ENCODE assay signal across 1 cellular context in genomic region chr7:44986218-44987053, GRCh38.
A peak's percentile ranks its signal among the peaks of the same experiment; 100 is the strongest.
TF ChIP-seq lines count a peak whose summit lies in the region.

No MANE protein-coding gene starts in this region.

TF ChIP-seq in K562, 482 proteins besides CTCF, POLR2A, EP300 and RAD21 (continued from another document and continues in another):
- TF ChIP-seq USF2 (CRISPR knock-in tag; IDR thresholded peaks at IDR 0.05) (no peak), ZKSCAN3 (CRISPR knock-in tag; IDR thresholded peaks at IDR 0.05) (no peak), ZNF592 (IDR thresholded peaks at IDR 0.05) (peak; percentile 87), HMGN3 (IDR thresholded peaks at IDR 0.05; ENCODE audit: borderline replicate concordance, extremely low read depth, insufficient read length, low read depth, low read length) (peak; percentile 90), CREB3L1 (IDR thresholded peaks at IDR 0.05; ENCODE audit: borderline replicate concordance, low read depth) (peak; percentile 79; the same call in 1 of the 2 replicates), ZNF609 (CRISPR knock-in tag; IDR thresholded peaks at IDR 0.05; ENCODE audit: borderline replicate concordance) (no peak), TRIM24 (IDR thresholded peaks at IDR 0.05) (0 out of 4 replicates have a peak, but pooled peaks of 1 of the 2 experiments have one; percentile 7), ZNF316 (IDR thresholded peaks at IDR 0.05) (peak; percentile 77), ZNF184 (CRISPR knock-in tag; IDR thresholded peaks at IDR 0.05) (no peak), PCBP1 (IDR thresholded peaks at IDR 0.05; ENCODE audit: low read depth, low read length, poor library complexity, severe bottlenecking) (peak; percentile 66), ZNF589 (CRISPR knock-in tag; IDR thresholded peaks at IDR 0.05; ENCODE audit: low read depth) (peak; percentile 56; the same call in 1 of the 2 replicates), CREB3 (tag; conservative IDR thresholded peaks at IDR 0.05; ENCODE audit: low read depth) (peak; percentile 59; the same call in 1 of the 2 replicates), ZNF395 (CRISPR knock-in tag; IDR thresholded peaks at IDR 0.05) (peak; percentile 86), XRCC3 (IDR thresholded peaks at IDR 0.05) (no peak; the same call in 1 of the 2 replicates), TAF9B (IDR thresholded peaks at IDR 0.05; ENCODE audit: partially characterized antibody) (peak; percentile 99), SNRNP70 (optimal IDR thresholded peaks at IDR 0.05; ENCODE audit: low read depth, low read length) (no peak), MBD2 (IDR thresholded peaks at IDR 0.05; ENCODE audit: borderline replicate concordance, low read depth) (no peak), CBX1 (IDR thresholded peaks at IDR 0.05; ENCODE audit: low read depth) (peak; percentile 81), KHSRP (IDR thresholded peaks at IDR 0.05) (peak; percentile 88), FUS (optimal IDR thresholded peaks at IDR 0.05; ENCODE audit: low read depth, low read length) (peak; percentile 56)
- TF ChIP-seq, protein P1, sequence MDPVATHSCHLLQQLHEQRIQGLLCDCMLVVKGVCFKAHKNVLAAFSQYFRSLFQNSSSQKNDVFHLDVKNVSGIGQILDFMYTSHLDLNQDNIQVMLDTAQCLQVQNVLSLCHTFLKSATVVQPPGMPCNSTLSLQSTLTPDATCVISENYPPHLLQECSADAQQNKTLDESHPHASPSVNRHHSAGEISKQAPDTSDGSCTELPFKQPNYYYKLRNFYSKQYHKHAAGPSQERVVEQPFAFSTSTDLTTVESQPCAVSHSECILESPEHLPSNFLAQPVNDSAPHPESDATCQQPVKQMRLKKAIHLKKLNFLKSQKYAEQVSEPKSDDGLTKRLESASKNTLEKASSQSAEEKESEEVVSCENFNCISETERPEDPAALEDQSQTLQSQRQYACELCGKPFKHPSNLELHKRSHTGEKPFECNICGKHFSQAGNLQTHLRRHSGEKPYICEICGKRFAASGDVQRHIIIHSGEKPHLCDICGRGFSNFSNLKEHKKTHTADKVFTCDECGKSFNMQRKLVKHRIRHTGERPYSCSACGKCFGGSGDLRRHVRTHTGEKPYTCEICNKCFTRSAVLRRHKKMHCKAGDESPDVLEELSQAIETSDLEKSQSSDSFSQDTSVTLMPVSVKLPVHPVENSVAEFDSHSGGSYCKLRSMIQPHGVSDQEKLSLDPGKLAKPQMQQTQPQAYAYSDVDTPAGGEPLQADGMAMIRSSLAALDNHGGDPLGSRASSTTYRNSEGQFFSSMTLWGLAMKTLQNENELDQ (CRISPR knock-in tag; IDR thresholded peaks at IDR 0.05; ENCODE audit: borderline replicate concordance) = no peak; the same call in 1 of the 2 replicates
- TF ChIP-seq, protein P2, sequence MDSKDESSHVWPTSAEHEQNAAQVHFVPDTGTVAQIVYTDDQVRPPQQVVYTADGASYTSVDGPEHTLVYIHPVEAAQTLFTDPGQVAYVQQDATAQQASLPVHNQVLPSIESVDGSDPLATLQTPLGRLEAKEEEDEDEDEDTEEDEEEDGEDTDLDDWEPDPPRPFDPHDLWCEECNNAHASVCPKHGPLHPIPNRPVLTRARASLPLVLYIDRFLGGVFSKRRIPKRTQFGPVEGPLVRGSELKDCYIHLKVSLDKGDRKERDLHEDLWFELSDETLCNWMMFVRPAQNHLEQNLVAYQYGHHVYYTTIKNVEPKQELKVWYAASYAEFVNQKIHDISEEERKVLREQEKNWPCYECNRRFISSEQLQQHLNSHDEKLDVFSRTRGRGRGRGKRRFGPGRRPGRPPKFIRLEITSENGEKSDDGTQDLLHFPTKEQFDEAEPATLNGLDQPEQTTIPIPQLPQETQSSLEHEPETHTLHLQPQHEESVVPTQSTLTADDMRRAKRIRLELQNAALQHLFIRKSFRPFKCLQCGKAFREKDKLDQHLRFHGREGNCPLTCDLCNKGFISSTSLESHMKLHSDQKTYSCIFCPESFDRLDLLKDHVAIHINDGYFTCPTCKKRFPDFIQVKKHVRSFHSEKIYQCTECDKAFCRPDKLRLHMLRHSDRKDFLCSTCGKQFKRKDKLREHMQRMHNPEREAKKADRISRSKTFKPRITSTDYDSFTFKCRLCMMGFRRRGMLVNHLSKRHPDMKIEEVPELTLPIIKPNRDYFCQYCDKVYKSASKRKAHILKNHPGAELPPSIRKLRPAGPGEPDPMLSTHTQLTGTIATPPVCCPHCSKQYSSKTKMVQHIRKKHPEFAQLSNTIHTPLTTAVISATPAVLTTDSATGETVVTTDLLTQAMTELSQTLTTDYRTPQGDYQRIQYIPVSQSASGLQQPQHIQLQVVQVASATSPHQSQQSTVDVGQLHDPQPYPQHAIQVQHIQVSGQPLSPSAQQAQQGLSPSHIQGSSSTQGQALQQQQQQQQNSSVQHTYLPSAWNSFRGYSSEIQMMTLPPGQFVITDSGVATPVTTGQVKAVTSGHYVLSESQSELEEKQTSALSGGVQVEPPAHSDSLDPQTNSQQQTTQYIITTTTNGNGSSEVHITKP (IDR thresholded peaks at IDR 0.05; ENCODE audit: partially characterized antibody) = peak; percentile 85
- TF ChIP-seq, protein P3, sequence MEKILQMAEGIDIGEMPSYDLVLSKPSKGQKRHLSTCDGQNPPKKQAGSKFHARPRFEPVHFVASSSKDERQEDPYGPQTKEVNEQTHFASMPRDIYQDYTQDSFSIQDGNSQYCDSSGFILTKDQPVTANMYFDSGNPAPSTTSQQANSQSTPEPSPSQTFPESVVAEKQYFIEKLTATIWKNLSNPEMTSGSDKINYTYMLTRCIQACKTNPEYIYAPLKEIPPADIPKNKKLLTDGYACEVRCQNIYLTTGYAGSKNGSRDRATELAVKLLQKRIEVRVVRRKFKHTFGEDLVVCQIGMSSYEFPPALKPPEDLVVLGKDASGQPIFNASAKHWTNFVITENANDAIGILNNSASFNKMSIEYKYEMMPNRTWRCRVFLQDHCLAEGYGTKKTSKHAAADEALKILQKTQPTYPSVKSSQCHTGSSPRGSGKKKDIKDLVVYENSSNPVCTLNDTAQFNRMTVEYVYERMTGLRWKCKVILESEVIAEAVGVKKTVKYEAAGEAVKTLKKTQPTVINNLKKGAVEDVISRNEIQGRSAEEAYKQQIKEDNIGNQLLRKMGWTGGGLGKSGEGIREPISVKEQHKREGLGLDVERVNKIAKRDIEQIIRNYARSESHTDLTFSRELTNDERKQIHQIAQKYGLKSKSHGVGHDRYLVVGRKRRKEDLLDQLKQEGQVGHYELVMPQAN (IDR thresholded peaks at IDR 0.05; ENCODE audit: borderline replicate concordance) = peak; percentile 95
- TF ChIP-seq, protein P4, sequence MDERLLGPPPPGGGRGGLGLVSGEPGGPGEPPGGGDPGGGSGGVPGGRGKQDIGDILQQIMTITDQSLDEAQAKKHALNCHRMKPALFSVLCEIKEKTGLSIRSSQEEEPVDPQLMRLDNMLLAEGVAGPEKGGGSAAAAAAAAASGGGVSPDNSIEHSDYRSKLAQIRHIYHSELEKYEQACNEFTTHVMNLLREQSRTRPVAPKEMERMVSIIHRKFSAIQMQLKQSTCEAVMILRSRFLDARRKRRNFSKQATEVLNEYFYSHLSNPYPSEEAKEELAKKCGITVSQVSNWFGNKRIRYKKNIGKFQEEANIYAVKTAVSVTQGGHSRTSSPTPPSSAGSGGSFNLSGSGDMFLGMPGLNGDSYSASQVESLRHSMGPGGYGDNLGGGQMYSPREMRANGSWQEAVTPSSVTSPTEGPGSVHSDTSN (CRISPR knock-in tag; IDR thresholded peaks at IDR 0.05; ENCODE audit: low read depth) = no peak
- TF ChIP-seq, protein P4 (tag; conservative IDR thresholded peaks at IDR 0.05; ENCODE audit: low read depth) = no peak
